ENCODE assay signal across 15 cellular contexts in genomic region chr10:29514306-29514705, GRCh38.
DNase-seq lines count a peak whose midpoint lies in the region; ATAC-seq and TF ChIP-seq lines count a peak whose summit lies in the region.
"Had no signal": no experiment of that assay in that cellular context is flagged by ENCODE, and none has a peak within 500 bp of the region (broad histone marks: within the 10 kb centered on the region; RNA-seq: fewer than 3 reads in every experiment).

No MANE protein-coding gene starts in this region.

- intact Hi-C loops in left cardiac atrium (cut with DNase I) = loop anchor here in 1 of 2 donors (5.0 to 10.0 kb wide), 2 partner anchors 78 to 210 kb away; no protein-coding TSS in a partner anchor
- intact Hi-C loops in sigmoid colon (cut with DNase I) = no loop called here
- intact Hi-C loops in spleen (cut with DNase I; ENCODE audit: low total_unique reads) = no loop called here

- no peaks in the 10 kb centered on the region for H3K9me3 ChIP-seq in right atrium auricular region
- H3K9me3 ChIP-seq in muscle layer of colon (ENCODE audit: low read length) = no peaks in the 10 kb centered on the region
- no peaks in the 10 kb centered on the region for H3K9me3 ChIP-seq in sigmoid colon
- no peaks in the 10 kb centered on the region for H3K9me3 ChIP-seq in spleen

- peaks cover 0 to 14% of the 10 kb centered on the region in 2 donors for H3K4me1 ChIP-seq in right atrium auricular region
- peaks cover 25% of the 10 kb centered on the region for H3K4me1 ChIP-seq in muscle layer of colon (ENCODE audit: insufficient read depth, low read length)
- peaks cover 0 to 60% (median 46%) of the 10 kb centered on the region in 4 donors for H3K4me1 ChIP-seq in sigmoid colon
- no peaks in the 10 kb centered on the region for H3K4me1 ChIP-seq in spleen

- ATAC-seq in left cardiac atrium = no peak

- H3K27me3 ChIP-seq in right atrium auricular region (no peaks in the 10 kb centered on the region), muscle layer of colon (ENCODE audit: control insufficient read depth in 1 of 2, insufficient read depth in 2 of 2, low read length in 2 of 2) (no peaks in the 10 kb centered on the region), sigmoid colon (no peaks in the 10 kb centered on the region), spleen (replicated peaks in 1 of 7) (no peaks in the 10 kb centered on the region)

- 87 to 97% methylated on average over 9 of the region's 9 CpGs for WGBS in sigmoid colon, 2 donors
- 89 to 98% (median 91%) methylated on average over 9 of the region's 9 CpGs for whole genome bisulfite sequencing in spleen, 5 donors

- DNase-seq in right atrium auricular region (ENCODE audit: low spot score) (no peak), left cardiac atrium (no peak), sigmoid colon (no peak), DMS79 treated with DMSO at 0.1 percent for 48 hours (lab: John Stamatoyannopoulos, UW) (no peak), spleen (no peak)
- DNase-seq: C1 segment of cervical spinal cord; Calu3; CD4-positive, alpha-beta memory T cell; COR-L47; DMS53; DND-41; GM23248; H7; HCEC 1CT had no signal

- H3K9ac ChIP-seq in muscle layer of colon (ENCODE audit: low read length) = no peak overlapping the region
- H3K9ac ChIP-seq: GM23248 had no signal

- H3K36me3 ChIP-seq in right atrium auricular region (peaks cover 40% of the 10 kb centered on the region), muscle layer of colon (ENCODE audit: insufficient read depth, low read length) (peaks cover 58% of the 10 kb centered on the region), sigmoid colon (peaks cover 12 to 81% (median 47%) of the 10 kb centered on the region in 4 donors), spleen (peaks cover 0 to 55% (median 0%) of the 10 kb centered on the region in 6 donors)

- no peak for TF ChIP-seq EP300 in sigmoid colon (IDR thresholded peaks at IDR 0.05)

- H3K27ac ChIP-seq in right atrium auricular region = peak overlapping the region; percentile 76 to 83
- peak overlapping the region; percentile 19 for H3K27ac ChIP-seq in muscle layer of colon (ENCODE audit: low read depth, low read length)
- peak overlapping the region in 3 of 4 donors; percentile 26 to 83 (median 78) for H3K27ac ChIP-seq in sigmoid colon
- H3K27ac ChIP-seq in spleen = no peak overlapping the region
- H3K27ac ChIP-seq: GM23248 had no signal

- no peak for TF ChIP-seq CTCF in right atrium auricular region (IDR thresholded peaks at IDR 0.05)
- no peak for TF ChIP-seq CTCF in sigmoid colon (IDR thresholded peaks at IDR 0.05)
- no peak for TF ChIP-seq CTCF in spleen (IDR thresholded peaks at IDR 0.05 in 8 of 11, conservative IDR thresholded peaks at IDR 0.05 in 3 of 11)

- H3K4me3 ChIP-seq in right atrium auricular region (no peak overlapping the region), muscle layer of colon (ENCODE audit: low read depth in 1 of 2, low read length in 2 of 2) (no peak overlapping the region), sigmoid colon (no peak overlapping the region), spleen (no peak overlapping the region)
- H3K4me3 ChIP-seq: GM23248 had no signal

- TF ChIP-seq POLR2A in sigmoid colon (IDR thresholded peaks at IDR 0.05) (no peak), spleen (IDR thresholded peaks at IDR 0.05) (no peak)

Comparison
In these comparisons a context has a peak if more than half of its experiments do, and no peak if none do; other contexts are left out.
1. H3K27ac ChIP-seq: peak in right atrium auricular region (2 of 2), muscle layer of colon (single experiment) and sigmoid colon (3 of 4); none in spleen (0 of 8).